Comparison of ENCODE assay signal across 8 cellular contexts in genomic region chr1:201436461-201436860, GRCh38. TPM values are rescaled to one million over a fixed set of nuclear protein-coding genes. Genes with fewer than 3 reads are reported as not detected.
DNase-seq lines count a peak whose midpoint lies in the region; FAIRE-seq and TF ChIP-seq lines count a peak whose summit lies in the region.

No MANE protein-coding gene starts in this region.

- H3K9me3 ChIP-seq in BLaER1, result no peaks in the 10 kb centered on the region
- H3K9me3 ChIP-seq in SJCRH30 (replicated peaks), result 0 out of 2 replicates have a peak, but pooled peaks cover 3% of the 10 kb centered on the region
- H3K9me3 ChIP-seq in small intestine (ENCODE audit: control insufficient read depth, low read depth), result no peaks in the 10 kb centered on the region

- H3K4me1 ChIP-seq in BLaER1, result peaks cover 30% of the 10 kb centered on the region
- peaks cover 23% of the 10 kb centered on the region for H3K4me1 ChIP-seq in SJCRH30
- H3K4me1 ChIP-seq in small intestine (ENCODE audit: control insufficient read depth in 2 of 2, insufficient read depth in 1 of 2, low read depth in 1 of 2, low read length in 1 of 2), result no peaks in the 10 kb centered on the region

- H4K20me1 ChIP-seq in BLaER1, result no peaks in the 10 kb centered on the region

- H3K4me3 ChIP-seq in BLaER1 (no peak overlapping the region), SJCRH30 (no peak overlapping the region), small intestine (ENCODE audit: low read depth in 1 of 2, low read length in 2 of 2) (no peak overlapping the region)

- DNase-seq in HEK293T (ENCODE audit: extremely low spot score), result peak; percentile 63
- DNase-seq in SJCRH30, result peak; percentile 60 to 72
- DNase-seq in iPS DF 19.7 (ENCODE audit: low read depth, low spot score), result peak; percentile 48
- DNase-seq in posterior vena cava (ENCODE audit: low spot score), result no peak
- no peak for DNase-seq in GM13977 (ENCODE audit: low spot score)
- DNase-seq in small intestine, result no peak
- no peak for DNase-seq in stimulated activated CD4-positive, alpha-beta T cell treated with anti-CD3 and anti-CD28 coated beads, Interleukin-4, amount 100 ng/mL, for 1 hour

- H3K27me3 ChIP-seq in BLaER1, result no peaks in the 10 kb centered on the region
- no peaks in the 10 kb centered on the region for H3K27me3 ChIP-seq in SJCRH30
- H3K27me3 ChIP-seq in small intestine (ENCODE audit: control insufficient read depth in 2 of 2, insufficient read depth in 2 of 2, low read length in 2 of 2), result no peaks in the 10 kb centered on the region

- FAIRE-seq in small intestine (lab: Jason Lieb, UNC), result no peak

- no peak overlapping the region for H3K27ac ChIP-seq in BLaER1
- H3K27ac ChIP-seq in SJCRH30, result no peak overlapping the region
- H3K27ac ChIP-seq in small intestine (ENCODE audit: low read depth in 1 of 2, low read length in 1 of 2), result no peak overlapping the region

- no peaks in the 10 kb centered on the region for H3K36me3 ChIP-seq in BLaER1
- H3K36me3 ChIP-seq in SJCRH30, result no peaks in the 10 kb centered on the region
- H3K36me3 ChIP-seq in small intestine (ENCODE audit: control insufficient read depth in 2 of 2, insufficient read depth in 2 of 2, low read length in 2 of 2), result no peaks in the 10 kb centered on the region

- in situ Hi-C loops in GM13977 (cut with MboI; ENCODE audit: low pct_unique_long_range_greater_than_20kb, low sequenced_read_pairs, unreplicated experiment), result no loop called here

- CTCF ChIA-PET in HEK293T (lab: Yijun Ruan, JAX), result interaction anchor here (0.5 to 2.1 kb wide), 12 partner anchors 8 to 532 kb away, joined by 3 to 39 read pairs (median 5); no protein-coding TSS in a partner anchor

- intact Hi-C loops in posterior vena cava (cut with DNase I), result loop anchor here in 1 of 2 donors (2.0 kb wide), 1 partner anchor 76 kb away; no protein-coding TSS in a partner anchor

- no peak for TF ChIP-seq CTCF in GM13977 (IDR thresholded peaks at IDR 0.05; ENCODE audit: extremely low read depth, insufficient read depth, missing control alignments)

- H3K4me2 ChIP-seq in BLaER1, result peak overlapping the region; percentile 60

- H3K9ac ChIP-seq in BLaER1, result no peak overlapping the region

- 58 to 59% (median 58%) methylated on average over 6 of the region's 6 CpGs for WGBS in small intestine, 3 donors

- POLR2A ChIA-PET in HEK293T (lab: Yijun Ruan, JAX), result interaction anchor here (1.3 to 1.4 kb wide), 2 partner anchors 10 to 12 kb away, joined by 3 to 4 read pairs; no protein-coding TSS in a partner anchor

TF ChIP-seq in HEK293T, 16 proteins besides CTCF, POLR2A, EP300 and RAD21:
- no peak for TF ChIP-seq ELF4 (IDR thresholded peaks at IDR 0.05)
- TF ChIP-seq HDGF (IDR thresholded peaks at IDR 0.05; ENCODE audit: borderline replicate concordance), result no peak
- no peak for TF ChIP-seq ARNT (IDR thresholded peaks at IDR 0.05)
- no peak for TF ChIP-seq L3MBTL2 (conservative IDR thresholded peaks at IDR 0.05)
- no peak for TF ChIP-seq FOXM1 (IDR thresholded peaks at IDR 0.05; ENCODE audit: borderline replicate concordance)
- TF ChIP-seq PKNOX1 (IDR thresholded peaks at IDR 0.05), result no peak
- no peak for TF ChIP-seq NFRKB (IDR thresholded peaks at IDR 0.05)
- TF ChIP-seq ZNF384 (IDR thresholded peaks at IDR 0.05), result no peak
- no peak for TF ChIP-seq SP1 (IDR thresholded peaks at IDR 0.05)

RNA-seq across cellular contexts. Expression of gene TNNI1, which starts 14.9 kb away (rescaled TPM):
- 230 and 281 TPM in 2 replicates for total RNA-seq in SJCRH30 (2014; rRNA removed; shearing (Covaris generic))
- total RNA-seq in posterior vena cava, result not detected
- 1 to 10 TPM in 2 of 3 donors, under 1 TPM in 1; 0.01 to 5.8 (median 3.2) TPM for polyA plus RNA-seq in small intestine

RNA-seq across cellular contexts. Expression of gene PHLDA3, which starts 32.5 kb away (rescaled TPM):
- 30.8 and 33.9 TPM in 2 replicates for total RNA-seq in SJCRH30 (2014; rRNA removed; shearing (Covaris generic))
- 10 to 100 TPM; 55.0 to 57.4 TPM for total RNA-seq in posterior vena cava
- polyA plus RNA-seq in small intestine, result 10 to 100 TPM in 1 of 3 donors, 1 to 10 TPM in 1, under 1 TPM in 1; 0.89 to 13.3 (median 5.7) TPM

RNA-seq across cellular contexts. Expression of gene LAD1, which starts 37.3 kb away (rescaled TPM):
- total RNA-seq in SJCRH30 (2014; rRNA removed; shearing (Covaris generic)), result 1.1 and 2.9 TPM in 2 replicates
- under 1 TPM in 1 of 2 donors, not detected in 1; 0.29 TPM for total RNA-seq in posterior vena cava
- polyA plus RNA-seq in small intestine, result 100 to 1,000 TPM; 108 to 131 (median 130) TPM

RNA-seq across cellular contexts. Expression of gene TNNT2, which starts 59.0 kb away (rescaled TPM):
- total RNA-seq in SJCRH30 (2014; rRNA removed; shearing (Covaris generic)), result 74.9 and 90.0 TPM in 2 replicates
- total RNA-seq in posterior vena cava, result not detected
- 10 to 100 TPM in 1 of 3 donors, 1 to 10 TPM in 1, under 1 TPM in 1; 0.78 to 86.7 (median 4.0) TPM for polyA plus RNA-seq in small intestine

Comparison
In these comparisons a context has a peak if more than half of its experiments do, and no peak if none do; other contexts are left out.
1. DNase-seq: peak in HEK293T (single experiment), SJCRH30 (2 of 2) and iPS DF 19.7 (single experiment); none in posterior vena cava (single experiment), GM13977 (single experiment), small intestine (single experiment) and stimulated activated CD4-positive, alpha-beta T cell treated with anti-CD3 and anti-CD28 coated beads, Interleukin-4, amount 100 ng/mL, for 1 hour (single experiment).
2. RNA of gene TNNI1, which starts 14.9 kb away (total RNA-seq): 230 to 281 TPM in SJCRH30; not detected in posterior vena cava; every median in the first group is over 100 times any median in the second.